ENCODE assay signal across 8 cellular contexts in the genomic region with DNA sequence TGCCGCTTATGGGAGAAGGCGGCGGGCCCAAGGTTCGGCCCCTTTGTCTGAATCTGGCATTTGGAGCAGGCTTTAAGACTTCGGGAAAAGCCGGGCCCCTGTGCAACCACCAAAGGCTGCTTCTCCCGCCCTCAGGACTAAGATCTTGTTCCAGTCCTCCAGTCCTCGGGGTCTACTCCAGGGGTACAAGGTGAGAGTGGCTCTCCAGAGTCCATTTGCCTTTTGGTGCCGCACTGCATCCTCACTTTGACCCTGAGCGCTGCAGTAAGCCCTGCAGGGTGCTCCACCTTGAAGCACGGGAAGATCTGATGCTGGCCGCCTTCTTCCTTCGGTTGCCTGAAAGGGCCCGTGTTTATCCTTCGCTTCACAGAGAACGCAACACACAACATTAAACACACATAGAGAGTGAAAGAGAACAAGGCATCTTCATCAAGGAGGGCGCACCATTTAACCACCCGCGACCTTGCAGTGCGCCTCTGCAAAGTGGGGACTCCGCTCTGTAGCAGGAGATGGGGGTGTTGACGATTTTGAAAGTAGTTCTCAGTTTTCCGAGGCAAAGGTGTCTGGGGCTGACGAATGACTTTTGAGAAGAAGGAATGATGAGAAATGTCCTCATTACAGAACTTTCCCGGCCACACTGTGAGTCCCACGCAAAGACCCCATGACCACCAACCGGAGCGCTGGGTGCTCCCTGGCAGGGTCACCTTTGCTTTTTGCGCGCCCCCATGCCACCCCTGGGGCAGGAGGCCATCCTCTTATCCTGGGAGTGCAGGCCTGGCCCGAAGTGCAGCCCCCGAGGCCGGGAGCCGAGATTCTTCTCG. TPM values are rescaled to one million over a fixed set of nuclear protein-coding genes. Genes with fewer than 3 reads are reported as not detected.
DNase-seq lines count a peak whose midpoint lies in the region; FAIRE-seq and TF ChIP-seq lines count a peak whose summit lies in the region.

No MANE protein-coding gene starts in this region.

- TF ChIP-seq CTCF in GM12875 (IDR thresholded peaks at IDR 0.05; ENCODE audit: borderline replicate concordance, insufficient read depth, low read depth, low read length) (no peak), VCaP (conservative IDR thresholded peaks at IDR 0.05) (no peak), hepatocyte (IDR thresholded peaks at IDR 0.05; ENCODE audit: poor library complexity) (no peak)

- H3K9me3 ChIP-seq in hepatocyte (ENCODE audit: low read depth) (no peaks in the 10 kb centered on the region), small intestine (ENCODE audit: control insufficient read depth, low read depth) (no peaks in the 10 kb centered on the region), SJCRH30 (replicated peaks) (peaks cover 7% of the 10 kb centered on the region)

- H3K4me3 ChIP-seq in GM12875 (ENCODE audit: low read depth, low read length) (peak overlapping the region; percentile 58), hepatocyte (no peak overlapping the region), small intestine (ENCODE audit: low read depth in 1 of 2, low read length in 2 of 2) (peak overlapping the region; percentile 82 to 84), SJCRH30 (no peak overlapping the region)

- no peaks in the 10 kb centered on the region for H4K20me1 ChIP-seq in hepatocyte (ENCODE audit: insufficient read depth, poor library complexity, severe bottlenecking)

- peaks cover 18% of the 10 kb centered on the region for H3K4me1 ChIP-seq in hepatocyte (ENCODE audit: insufficient read depth)
- no peaks in the 10 kb centered on the region for H3K4me1 ChIP-seq in small intestine (ENCODE audit: control insufficient read depth in 2 of 2, insufficient read depth in 1 of 2, low read depth in 1 of 2, low read length in 1 of 2)
- no peaks in the 10 kb centered on the region for H3K4me1 ChIP-seq in SJCRH30

- H3K9me2 ChIP-seq in hepatocyte (replicated peaks; ENCODE audit: insufficient read depth), result no peaks in the 10 kb centered on the region

- peak overlapping the region; percentile 100 for H3K4me2 ChIP-seq in hepatocyte

- H3K27me3 ChIP-seq in hepatocyte (peaks cover 4% of the 10 kb centered on the region), small intestine (ENCODE audit: control insufficient read depth in 2 of 2, insufficient read depth in 2 of 2, low read length in 2 of 2) (no peaks in the 10 kb centered on the region), SJCRH30 (peaks cover 8% of the 10 kb centered on the region; the same call in 1 of the 2 replicates)

- H3K27ac ChIP-seq in VCaP (peak overlapping the region; percentile 68; the same call in 1 of the 2 replicates), hepatocyte (peak overlapping the region; percentile 74), small intestine (ENCODE audit: low read depth in 1 of 2, low read length in 1 of 2) (no peak overlapping the region), SJCRH30 (no peak overlapping the region)

- no peak for DNase-seq in hepatocyte (ENCODE audit: low spot score)
- no peak for DNase-seq in small intestine
- DNase-seq in NCI-H2196 treated with DMSO at 0.1 percent for 48 hours (lab: John Stamatoyannopoulos, UW; ENCODE audit: unreplicated experiment), result no peak
- no peak for DNase-seq in SJCRH30
- DNase-seq in stimulated activated naive CD4-positive, alpha-beta T cell (lab: John Stamatoyannopoulos, UW), result no peak
- no peak for DNase-seq in stimulated activated CD4-positive, alpha-beta T cell treated with anti-CD3 and anti-CD28 coated beads, Interleukin-4, amount 100 ng/mL, for 24 hours

- WGBS in hepatocyte (ENCODE audit: low lambda C conversion rate, missing lambda C conversion rate), result 72% methylated on average over 34 of the region's 35 CpGs
- 67 to 84% (median 82%) methylated on average over 35 of the region's 35 CpGs for WGBS in small intestine, 3 donors

- no peak overlapping the region for H2AFZ ChIP-seq in hepatocyte

- H3K79me2 ChIP-seq in hepatocyte, result peaks cover 25% of the 10 kb centered on the region

- H3K36me3 ChIP-seq in hepatocyte (replicated peaks; ENCODE audit: insufficient read depth, low read depth), result no peaks in the 10 kb centered on the region
- H3K36me3 ChIP-seq in small intestine (ENCODE audit: control insufficient read depth in 2 of 2, insufficient read depth in 2 of 2, low read length in 2 of 2), result no peaks in the 10 kb centered on the region
- no peaks in the 10 kb centered on the region for H3K36me3 ChIP-seq in SJCRH30

- no peak for FAIRE-seq in small intestine (lab: Jason Lieb, UNC)

RNA-seq across cellular contexts. Expression of gene PIGZ, which starts 1.0 kb away (rescaled TPM):
- total RNA-seq in hepatocyte, result 11.1 and 18.0 TPM in 2 replicates
- polyA plus RNA-seq in hepatocyte, result 24.2 and 32.6 TPM in 2 replicates
- 1 to 10 TPM; 1.1 to 3.6 (median 2.3) TPM for polyA plus RNA-seq in small intestine
- 0.05 and 0.06 TPM in 2 replicates for total RNA-seq in SJCRH30 (2014; rRNA removed; shearing (Covaris generic))

RNA-seq across cellular contexts. Expression of gene NCBP2, which starts 25.3 kb away (rescaled TPM):
- total RNA-seq in hepatocyte, result 60.2 and 78.3 TPM in 2 replicates
- polyA plus RNA-seq in hepatocyte (94.5 and 101 TPM in 2 replicates), small intestine (10 to 100 TPM; 28.6 to 45.3 (median 30.9) TPM)
- 102 TPM in 2 replicates for total RNA-seq in SJCRH30 (2014; rRNA removed; shearing (Covaris generic))

Comparison
In these comparisons a context has a peak if more than half of its experiments do, and no peak if none do; other contexts are left out.
1. H3K4me3 ChIP-seq: peak in GM12875 (single experiment) and small intestine (2 of 2); none in hepatocyte (single experiment) and SJCRH30 (single experiment).
2. H3K27ac ChIP-seq: peak in VCaP (single experiment) and hepatocyte (single experiment); none in small intestine (0 of 2) and SJCRH30 (single experiment).
3. RNA of gene PIGZ, which starts 1.0 kb away (total RNA-seq): 11.1 to 18.0 TPM in hepatocyte; 0.05 to 0.06 TPM in SJCRH30; every median in the first group is over 10 times any median in the second.